In genomic region chr7:4083513-4083912, GRCh38 we compare ENCODE assay signal across 28 cellular contexts.
"Had no signal": no experiment of that assay in that cellular context is flagged by ENCODE, and none has a peak within 500 bp of the region (broad histone marks: within the 10 kb centered on the region; RNA-seq: fewer than 3 reads in every experiment).

No MANE protein-coding gene starts in this region.

- H3K36me3 Mint-ChIP-seq: activated naive CD4-positive, alpha-beta T cell treated with anti-CD3 and anti-CD28 coated beads, Interleukin-2, amount 10 ng/mL, durations not matched to agents 7 days and 5 days had no signal

- H3K4me3 Mint-ChIP-seq: activated CD4-positive, alpha-beta T cell treated with anti-CD3 and anti-CD28 coated beads, Interleukin-2, amount 10 ng/mL, durations not matched to agents 24 days and 14 days; activated CD8-positive, alpha-beta T cell treated with anti-CD3 and anti-CD28 coated beads, Interleukin-2, amount 10 ng/mL, durations not matched to agents 7 days and 5 days; activated naive CD4-positive, alpha-beta T cell treated with anti-CD3 and anti-CD28 coated beads, Interleukin-2, amount 10 ng/mL, durations not matched to agents 7 days and 5 days; activated naive CD8-positive, alpha-beta T cell treated with anti-CD3 and anti-CD28 coated beads for 36 hours; activated T-cell treated with anti-CD3 and anti-CD28 coated beads, Interleukin-2, amount 50 U/mL, for 24 hours; T-helper 1 cell treated with Interleukin-12 subunit alpha and Interleukin-12 subunit beta and Interleukin-4 antibody, amounts not matched to agents 30 μg/mL and 1 μg/mL, for 36 hours; T-helper 2 cell treated with Interferon-gamma antibody and Interleukin-4, amounts not matched to agents 5 μg/mL and 100 μg/mL, for 36 hours had no signal

- H3K9me3 Mint-ChIP-seq: activated naive CD8-positive, alpha-beta T cell treated with anti-CD3 and anti-CD28 coated beads for 36 hours; activated T-cell treated with anti-CD3 and anti-CD28 coated beads, Interleukin-2, amount 50 U/mL, for 24 hours; activated T-helper 2 cell treated with anti-CD3 and anti-CD28 coated beads, Interferon-gamma antibody, Interleukin-2, Interleukin-4, amounts not matched to agents 10 μg/mL and 5 μg/mL and 100 μg/mL, durations not matched to agents 14 hours and 24 hours and 36 hours; T-helper 2 cell treated with Interferon-gamma antibody and Interleukin-4, amounts not matched to agents 5 μg/mL and 100 μg/mL, for 36 hours had no signal

- FAIRE-seq: TTC549 had no signal

- H3K27ac Mint-ChIP-seq: activated CD4-positive, alpha-beta T cell treated with anti-CD3 and anti-CD28 coated beads, Interleukin-2, amount 10 ng/mL, durations not matched to agents 24 days and 14 days; activated CD8-positive, alpha-beta T cell treated with anti-CD3 and anti-CD28 coated beads, Interleukin-2, amount 10 ng/mL, durations not matched to agents 7 days and 5 days; activated naive CD4-positive, alpha-beta T cell treated with anti-CD3 and anti-CD28 coated beads, Interleukin-2, amount 10 ng/mL, durations not matched to agents 7 days and 5 days; activated naive CD8-positive, alpha-beta T cell treated with anti-CD3 and anti-CD28 coated beads for 36 hours; activated T-cell treated with anti-CD3 and anti-CD28 coated beads, Interleukin-2, amount 50 U/mL, for 24 hours; activated T-helper 2 cell treated with anti-CD3 and anti-CD28 coated beads, Interferon-gamma antibody, Interleukin-2, Interleukin-4, amounts not matched to agents 10 μg/mL and 5 μg/mL and 100 μg/mL, durations not matched to agents 14 hours and 24 hours and 36 hours; T-helper 1 cell treated with Interleukin-12 subunit alpha and Interleukin-12 subunit beta and Interleukin-4 antibody, amounts not matched to agents 30 μg/mL and 1 μg/mL, for 36 hours; T-helper 2 cell treated with Interferon-gamma antibody and Interleukin-4, amounts not matched to agents 5 μg/mL and 100 μg/mL, for 36 hours had no signal

- DNase-seq: activated CD4-positive, alpha-beta T cell treated with anti-CD3 and anti-CD28 coated beads, Interleukin-2, amount 10 ng/mL, durations not matched to agents 24 days and 14 days; activated CD4-positive, alpha-beta T cell treated with anti-CD3 and anti-CD28 coated beads, Interleukin-2, amount 50 U/mL, for 48 hours; activated CD8-positive, alpha-beta T cell treated with anti-CD3 and anti-CD28 coated beads, Interleukin-2, amount 10 ng/mL, durations not matched to agents 7 days and 5 days; activated gamma-delta T cell treated with Interleukin-2 at 50 U/mL for 16 hours; activated naive CD4-positive, alpha-beta T cell treated with anti-CD3 and anti-CD28 coated beads, Interleukin-2, amount 10 ng/mL, durations not matched to agents 7 days and 5 days; activated naive CD8-positive, alpha-beta T cell treated with anti-CD3 and anti-CD28 coated beads for 36 hours; activated T-cell treated with anti-CD3 and anti-CD28 coated beads, Interleukin-2, amount 50 U/mL, for 24 hours; amniotic stem cell; aorta; brain microvascular endothelial cell; central memory CD4-positive, alpha-beta T cell; NCI-H1092 treated with DMSO at 0.1 percent for 48 hours; NCI-H146; NCI-H187; NCI-H2029 treated with DMSO at 0.1 percent for 48 hours; NCI-H2107; NCI-H2171; NCI-H446; NCI-H524; PC-3; Peyer's patch; RPMI8226; SHP77 treated with DMSO at 0.1 percent for 48 hours; SK-N-SH had no signal

- H3K27me3 Mint-ChIP-seq: activated CD4-positive, alpha-beta T cell treated with anti-CD3 and anti-CD28 coated beads, Interleukin-2, amount 10 ng/mL, durations not matched to agents 24 days and 14 days; activated naive CD4-positive, alpha-beta T cell treated with anti-CD3 and anti-CD28 coated beads, Interleukin-2, amount 10 ng/mL, durations not matched to agents 7 days and 5 days; activated naive CD8-positive, alpha-beta T cell treated with anti-CD3 and anti-CD28 coated beads for 36 hours; activated T-cell treated with anti-CD3 and anti-CD28 coated beads, Interleukin-2, amount 50 U/mL, for 24 hours had no signal

- ATAC-seq: activated CD8-positive, alpha-beta T cell treated with anti-CD3 and anti-CD28 coated beads, Interleukin-2, amount 10 ng/mL, durations not matched to agents 7 days and 5 days; PC-3 had no signal
